1 cellular context compared by ENCODE assay signal in genomic region chr5:178429156-178429468, GRCh38.
TF ChIP-seq lines count a peak whose summit lies in the region.

No MANE protein-coding gene starts in this region.

TF ChIP-seq in GM23338, 12 proteins besides CTCF, POLR2A, EP300 and RAD21 (continued from another document):
- TF ChIP-seq, protein P1, sequence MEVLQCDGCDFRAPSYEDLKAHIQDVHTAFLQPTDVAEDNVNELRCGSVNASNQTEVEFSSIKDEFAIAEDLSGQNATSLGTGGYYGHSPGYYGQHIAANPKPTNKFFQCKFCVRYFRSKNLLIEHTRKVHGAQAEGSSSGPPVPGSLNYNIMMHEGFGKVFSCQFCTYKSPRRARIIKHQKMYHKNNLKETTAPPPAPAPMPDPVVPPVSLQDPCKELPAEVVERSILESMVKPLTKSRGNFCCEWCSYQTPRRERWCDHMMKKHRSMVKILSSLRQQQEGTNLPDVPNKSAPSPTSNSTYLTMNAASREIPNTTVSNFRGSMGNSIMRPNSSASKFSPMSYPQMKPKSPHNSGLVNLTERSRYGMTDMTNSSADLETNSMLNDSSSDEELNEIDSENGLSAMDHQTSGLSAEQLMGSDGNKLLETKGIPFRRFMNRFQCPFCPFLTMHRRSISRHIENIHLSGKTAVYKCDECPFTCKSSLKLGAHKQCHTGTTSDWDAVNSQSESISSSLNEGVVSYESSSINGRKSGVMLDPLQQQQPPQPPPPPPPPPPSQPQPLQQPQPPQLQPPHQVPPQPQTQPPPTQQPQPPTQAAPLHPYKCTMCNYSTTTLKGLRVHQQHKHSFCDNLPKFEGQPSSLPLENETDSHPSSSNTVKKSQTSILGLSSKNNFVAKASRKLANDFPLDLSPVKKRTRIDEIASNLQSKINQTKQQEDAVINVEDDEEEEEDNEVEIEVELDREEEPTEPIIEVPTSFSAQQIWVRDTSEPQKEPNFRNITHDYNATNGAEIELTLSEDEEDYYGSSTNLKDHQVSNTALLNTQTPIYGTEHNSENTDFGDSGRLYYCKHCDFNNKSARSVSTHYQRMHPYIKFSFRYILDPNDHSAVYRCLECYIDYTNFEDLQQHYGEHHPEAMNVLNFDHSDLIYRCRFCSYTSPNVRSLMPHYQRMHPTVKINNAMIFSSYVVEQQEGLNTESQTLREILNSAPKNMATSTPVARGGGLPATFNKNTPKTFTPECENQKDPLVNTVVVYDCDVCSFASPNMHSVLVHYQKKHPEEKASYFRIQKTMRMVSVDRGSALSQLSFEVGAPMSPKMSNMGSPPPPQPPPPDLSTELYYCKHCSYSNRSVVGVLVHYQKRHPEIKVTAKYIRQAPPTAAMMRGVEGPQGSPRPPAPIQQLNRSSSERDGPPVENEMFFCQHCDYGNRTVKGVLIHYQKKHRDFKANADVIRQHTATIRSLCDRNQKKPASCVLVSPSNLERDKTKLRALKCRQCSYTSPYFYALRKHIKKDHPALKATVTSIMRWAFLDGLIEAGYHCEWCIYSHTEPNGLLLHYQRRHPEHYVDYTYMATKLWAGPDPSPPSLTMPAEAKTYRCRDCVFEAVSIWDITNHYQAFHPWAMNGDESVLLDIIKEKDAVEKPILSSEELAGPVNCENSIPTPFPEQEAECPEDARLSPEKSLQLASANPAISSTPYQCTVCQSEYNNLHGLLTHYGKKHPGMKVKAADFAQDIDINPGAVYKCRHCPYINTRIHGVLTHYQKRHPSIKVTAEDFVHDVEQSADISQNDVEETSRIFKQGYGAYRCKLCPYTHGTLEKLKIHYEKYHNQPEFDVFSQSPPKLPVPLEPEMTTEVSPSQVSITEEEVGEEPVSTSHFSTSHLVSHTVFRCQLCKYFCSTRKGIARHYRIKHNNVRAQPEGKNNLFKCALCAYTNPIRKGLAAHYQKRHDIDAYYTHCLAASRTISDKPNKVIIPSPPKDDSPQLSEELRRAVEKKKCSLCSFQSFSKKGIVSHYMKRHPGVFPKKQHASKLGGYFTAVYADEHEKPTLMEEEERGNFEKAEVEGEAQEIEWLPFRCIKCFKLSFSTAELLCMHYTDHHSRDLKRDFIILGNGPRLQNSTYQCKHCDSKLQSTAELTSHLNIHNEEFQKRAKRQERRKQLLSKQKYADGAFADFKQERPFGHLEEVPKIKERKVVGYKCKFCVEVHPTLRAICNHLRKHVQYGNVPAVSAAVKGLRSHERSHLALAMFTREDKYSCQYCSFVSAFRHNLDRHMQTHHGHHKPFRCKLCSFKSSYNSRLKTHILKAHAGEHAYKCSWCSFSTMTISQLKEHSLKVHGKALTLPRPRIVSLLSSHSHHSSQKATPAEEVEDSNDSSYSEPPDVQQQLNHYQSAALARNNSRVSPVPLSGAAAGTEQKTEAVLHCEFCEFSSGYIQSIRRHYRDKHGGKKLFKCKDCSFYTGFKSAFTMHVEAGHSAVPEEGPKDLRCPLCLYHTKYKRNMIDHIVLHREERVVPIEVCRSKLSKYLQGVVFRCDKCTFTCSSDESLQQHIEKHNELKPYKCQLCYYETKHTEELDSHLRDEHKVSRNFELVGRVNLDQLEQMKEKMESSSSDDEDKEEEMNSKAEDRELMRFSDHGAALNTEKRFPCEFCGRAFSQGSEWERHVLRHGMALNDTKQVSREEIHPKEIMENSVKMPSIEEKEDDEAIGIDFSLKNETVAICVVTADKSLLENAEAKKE (CRISPR knock-in tag; IDR thresholded peaks at IDR 0.05) = no peak
- TF ChIP-seq POLR2AphosphoS5 (IDR thresholded peaks at IDR 0.05; ENCODE audit: low read depth) (no peak), STAT1 (IDR thresholded peaks at IDR 0.05; ENCODE audit: unreplicated experiment) (no peak), NANOG (IDR thresholded peaks at IDR 0.05; ENCODE audit: borderline replicate concordance) (no peak)
- TF ChIP-seq, protein P2, sequence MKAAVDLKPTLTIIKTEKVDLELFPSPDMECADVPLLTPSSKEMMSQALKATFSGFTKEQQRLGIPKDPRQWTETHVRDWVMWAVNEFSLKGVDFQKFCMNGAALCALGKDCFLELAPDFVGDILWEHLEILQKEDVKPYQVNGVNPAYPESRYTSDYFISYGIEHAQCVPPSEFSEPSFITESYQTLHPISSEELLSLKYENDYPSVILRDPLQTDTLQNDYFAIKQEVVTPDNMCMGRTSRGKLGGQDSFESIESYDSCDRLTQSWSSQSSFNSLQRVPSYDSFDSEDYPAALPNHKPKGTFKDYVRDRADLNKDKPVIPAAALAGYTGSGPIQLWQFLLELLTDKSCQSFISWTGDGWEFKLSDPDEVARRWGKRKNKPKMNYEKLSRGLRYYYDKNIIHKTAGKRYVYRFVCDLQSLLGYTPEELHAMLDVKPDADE (IDR thresholded peaks at IDR 0.05) = no peak
TF ChIP-seq in GM23338: peak in this region for 0.
